ENCODE assay signal across 1 cellular context in the genomic region with DNA sequence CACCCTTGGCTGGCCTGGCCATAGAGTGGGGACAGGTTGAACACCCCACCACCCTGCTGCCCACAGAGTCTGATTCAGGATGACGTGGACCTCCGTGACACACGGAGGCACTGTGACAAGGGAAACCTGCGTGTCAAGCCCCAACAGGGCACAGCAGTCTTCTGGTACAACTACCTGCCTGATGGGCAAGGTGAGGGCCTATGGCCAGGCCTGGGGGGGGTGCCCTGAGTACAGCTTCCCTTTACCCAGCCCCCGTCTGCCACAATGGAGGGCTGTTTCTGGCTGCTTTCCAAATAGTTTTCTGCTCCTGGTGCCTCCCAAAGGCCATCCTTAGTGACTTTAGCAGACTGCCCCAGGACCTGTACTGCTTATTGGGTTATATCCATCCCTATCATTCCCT.
TF ChIP-seq lines count a peak whose summit lies in the region.

No MANE protein-coding gene starts in this region.

TF ChIP-seq in HepG2, 621 proteins besides CTCF, POLR2A, EP300 and RAD21:
- TF ChIP-seq, protein P1, sequence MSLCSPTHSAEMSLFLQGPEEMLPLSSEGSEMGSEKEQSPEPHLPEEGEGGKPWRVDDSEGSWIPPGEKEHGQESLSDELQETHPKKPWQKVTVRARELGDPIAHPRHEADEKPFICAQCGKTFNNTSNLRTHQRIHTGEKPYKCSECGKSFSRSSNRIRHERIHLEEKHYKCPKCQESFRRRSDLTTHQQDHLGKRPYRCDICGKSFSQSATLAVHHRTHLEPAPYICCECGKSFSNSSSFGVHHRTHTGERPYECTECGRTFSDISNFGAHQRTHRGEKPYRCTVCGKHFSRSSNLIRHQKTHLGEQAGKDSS (CRISPR knock-in tag; IDR thresholded peaks at IDR 0.05; ENCODE audit: borderline replicate concordance, low read depth) = no peak
- TF ChIP-seq, protein P2, sequence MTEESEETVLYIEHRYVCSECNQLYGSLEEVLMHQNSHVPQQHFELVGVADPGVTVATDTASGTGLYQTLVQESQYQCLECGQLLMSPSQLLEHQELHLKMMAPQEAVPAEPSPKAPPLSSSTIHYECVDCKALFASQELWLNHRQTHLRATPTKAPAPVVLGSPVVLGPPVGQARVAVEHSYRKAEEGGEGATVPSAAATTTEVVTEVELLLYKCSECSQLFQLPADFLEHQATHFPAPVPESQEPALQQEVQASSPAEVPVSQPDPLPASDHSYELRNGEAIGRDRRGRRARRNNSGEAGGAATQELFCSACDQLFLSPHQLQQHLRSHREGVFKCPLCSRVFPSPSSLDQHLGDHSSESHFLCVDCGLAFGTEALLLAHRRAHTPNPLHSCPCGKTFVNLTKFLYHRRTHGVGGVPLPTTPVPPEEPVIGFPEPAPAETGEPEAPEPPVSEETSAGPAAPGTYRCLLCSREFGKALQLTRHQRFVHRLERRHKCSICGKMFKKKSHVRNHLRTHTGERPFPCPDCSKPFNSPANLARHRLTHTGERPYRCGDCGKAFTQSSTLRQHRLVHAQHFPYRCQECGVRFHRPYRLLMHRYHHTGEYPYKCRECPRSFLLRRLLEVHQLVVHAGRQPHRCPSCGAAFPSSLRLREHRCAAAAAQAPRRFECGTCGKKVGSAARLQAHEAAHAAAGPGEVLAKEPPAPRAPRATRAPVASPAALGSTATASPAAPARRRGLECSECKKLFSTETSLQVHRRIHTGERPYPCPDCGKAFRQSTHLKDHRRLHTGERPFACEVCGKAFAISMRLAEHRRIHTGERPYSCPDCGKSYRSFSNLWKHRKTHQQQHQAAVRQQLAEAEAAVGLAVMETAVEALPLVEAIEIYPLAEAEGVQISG (CRISPR knock-in tag; IDR thresholded peaks at IDR 0.05) = peak; percentile 52; the same call in 1 of the 2 replicates
